Comparison of ENCODE assay signal across 8 cellular contexts in genomic region chr7:114084381-114085312, GRCh38.
DNase-seq lines count a peak whose midpoint lies in the region; ATAC-seq and FAIRE-seq lines count a peak whose summit lies in the region.

No MANE protein-coding gene starts in this region.

- peak overlapping the region; percentile 79 to 91 for H3K9ac ChIP-seq in stomach smooth muscle (ENCODE audit: low read length in 2 of 2)

- peaks cover 23% of the 10 kb centered on the region for H3K4me1 ChIP-seq in CD4-positive, CD25-positive, alpha-beta regulatory T cell (ENCODE audit: control insufficient read depth, insufficient read depth, low read length, poor library complexity, severe bottlenecking)
- H3K4me1 ChIP-seq in stomach smooth muscle (ENCODE audit: control insufficient read depth, insufficient read depth, low read length) = peaks cover 15% of the 10 kb centered on the region

- H3K27ac Mint-ChIP-seq in CD4-positive, CD25-positive, alpha-beta regulatory T cell = no peak overlapping the region

- H3K4me3 Mint-ChIP-seq in CD4-positive, CD25-positive, alpha-beta regulatory T cell = peak overlapping the region; percentile 24 to 74 (median 52)

- DNase-seq in CD4-positive, CD25-positive, alpha-beta regulatory T cell = no peak
- DNase-seq in NCI-H748 (lab: John Stamatoyannopoulos, UW; ENCODE audit: unreplicated experiment) (peak; percentile 84), caudate nucleus (lab: John Stamatoyannopoulos, UW) (peak in 6 of 61 donors; percentile 5 to 40 (median 18)), left lobe of liver (ENCODE audit: low spot score) (peak; percentile 78), urothelium cell line (ENCODE audit: low spot score) (no peak)

- H3K4me3 ChIP-seq in CD4-positive, CD25-positive, alpha-beta regulatory T cell (ENCODE audit: low read depth, low read length) = no peak overlapping the region
- H3K4me3 ChIP-seq in stomach smooth muscle (ENCODE audit: low read length in 2 of 2) = peak overlapping the region; percentile 75 to 92

- peaks cover 81% of the 10 kb centered on the region for H3K27me3 Mint-ChIP-seq in CD4-positive, CD25-positive, alpha-beta regulatory T cell

- no peaks in the 10 kb centered on the region for H3K36me3 Mint-ChIP-seq in CD4-positive, CD25-positive, alpha-beta regulatory T cell

- no peaks in the 10 kb centered on the region for H3K36me3 ChIP-seq in CD4-positive, CD25-positive, alpha-beta regulatory T cell (ENCODE audit: control insufficient read depth, insufficient read depth, low read length)
- no peaks in the 10 kb centered on the region for H3K36me3 ChIP-seq in stomach smooth muscle (ENCODE audit: control insufficient read depth in 2 of 2, insufficient read depth in 2 of 2, low read length in 2 of 2)

- H3K4me1 Mint-ChIP-seq in CD4-positive, CD25-positive, alpha-beta regulatory T cell = peaks cover 0 to 37% (median 6%) of the 10 kb centered on the region in 4 donors

- H3K9me3 ChIP-seq in CD4-positive, CD25-positive, alpha-beta regulatory T cell (ENCODE audit: control insufficient read depth in 2 of 2, low read length in 2 of 2) = no peaks in the 10 kb centered on the region
- no peaks in the 10 kb centered on the region for H3K9me3 ChIP-seq in stomach smooth muscle (ENCODE audit: control insufficient read depth in 2 of 2, low read length in 2 of 2)

- H3K27me3 ChIP-seq in CD4-positive, CD25-positive, alpha-beta regulatory T cell (ENCODE audit: control insufficient read depth, insufficient read depth, low read length) = peaks cover 41% of the 10 kb centered on the region
- H3K27me3 ChIP-seq in stomach smooth muscle (ENCODE audit: control insufficient read depth in 1 of 2, insufficient read depth in 2 of 2, low read length in 2 of 2) = peaks cover 0 to 3% of the 10 kb centered on the region in 2 donors

- peaks cover 0 to 7% (median 0%) of the 10 kb centered on the region in 7 donors for H3K9me3 Mint-ChIP-seq in CD4-positive, CD25-positive, alpha-beta regulatory T cell

- FAIRE-seq in urothelium cell line (lab: Jason Lieb, UNC) = no peak

- no peak overlapping the region for H3K27ac ChIP-seq in CD4-positive, CD25-positive, alpha-beta regulatory T cell (ENCODE audit: insufficient read depth, low read length, poor library complexity, severe bottlenecking)
- peak overlapping the region; percentile 93 for H3K27ac ChIP-seq in caudate nucleus (ENCODE audit: low read depth, low read length)
- H3K27ac ChIP-seq in stomach smooth muscle (ENCODE audit: low read length) = peak overlapping the region; percentile 98

- ATAC-seq in CD4-positive, CD25-positive, alpha-beta regulatory T cell (ENCODE audit: low read depth in 2 of 2) = no peak
- ATAC-seq in GM19463 (IDR thresholded peaks at IDR 0.05; ENCODE audit: unreplicated experiment) = peak; percentile 14
- peak; percentile 19 for ATAC-seq in left lobe of liver
- no peak for ATAC-seq in HG02763 (IDR thresholded peaks at IDR 0.05; ENCODE audit: unreplicated experiment)

Comparison
In these comparisons a context has a peak if more than half of its experiments do, and no peak if none do; other contexts are left out.
1. ATAC-seq: peak in GM19463 (single experiment) and left lobe of liver (single experiment); none in CD4-positive, CD25-positive, alpha-beta regulatory T cell (0 of 2) and HG02763 (single experiment).
2. DNase-seq: peak in NCI-H748 (single experiment) and left lobe of liver (single experiment); none in CD4-positive, CD25-positive, alpha-beta regulatory T cell (0 of 3) and urothelium cell line (single experiment).